14 cellular contexts compared by ENCODE assay signal in genomic region chr17:42586514-42587230, GRCh38. TPM values are rescaled to one million over a fixed set of nuclear protein-coding genes. Genes with fewer than 3 reads are reported as not detected.
DNase-seq lines count a peak whose midpoint lies in the region; ATAC-seq and TF ChIP-seq lines count a peak whose summit lies in the region.
"Had no signal": no experiment of that assay in that cellular context is flagged by ENCODE, and none has a peak within 500 bp of the region (broad histone marks: within the 10 kb centered on the region; RNA-seq: fewer than 3 reads in every experiment).

No MANE protein-coding gene starts in this region.

- ATAC-seq in GM18861 (IDR thresholded peaks at IDR 0.05; ENCODE audit: unreplicated experiment) (peak; percentile 60), lower lobe of right lung (no peak), omental fat pad (ENCODE audit: low FRiP score) (no peak)
- ATAC-seq: HCT116, mucosa of descending colon had no signal

- peak in 2 of 3 donors; percentile 34 to 49 for DNase-seq in Peyer's patch
- DNase-seq in lower lobe of right lung, result no peak
- no peak for DNase-seq in effector CD8-positive, alpha-beta T cell (lab: John Stamatoyannopoulos, UW)
- no peak for DNase-seq in AG08396 (ENCODE audit: low spot score)
- DNase-seq in A673 (ENCODE audit: low spot score), result no peak
- DNase-seq in omental fat pad (ENCODE audit: low spot score), result no peak
- DNase-seq: mucosa of descending colon, NCI-H2227 treated with DMSO at 0.1 percent for 48 hours, transverse colon had no signal

- CTCF ChIA-PET in A673 (lab: Charles Lee), result no interaction called here

- BruUV-seq in A673 (replicated peaks; lab: Mats Ljungman, UMichigan), result no TSS peak

- H3K9me3 ChIP-seq in Peyer's patch, result no peaks in the 10 kb centered on the region
- no peaks in the 10 kb centered on the region for H3K9me3 ChIP-seq in lower lobe of right lung
- H3K9me3 ChIP-seq in A673 (ENCODE audit: low read depth, low read length, poor library complexity, severe bottlenecking), result no peaks in the 10 kb centered on the region
- H3K9me3 ChIP-seq: breast epithelium, mucosa of descending colon, right atrium auricular region, transverse colon had no signal

- H3K27me3 ChIP-seq in Peyer's patch (no peaks in the 10 kb centered on the region), lower lobe of right lung (ENCODE audit: low read depth) (no peaks in the 10 kb centered on the region), A673 (replicated peaks; ENCODE audit: insufficient read depth, low read depth, low read length, poor library complexity) (no peaks in the 10 kb centered on the region)
- H3K27me3 ChIP-seq: breast epithelium, right atrium auricular region, transverse colon had no signal

- no peak overlapping the region for H3K4me3 ChIP-seq in Peyer's patch
- no peak overlapping the region for H3K4me3 ChIP-seq in lower lobe of right lung
- H3K4me3 ChIP-seq in A673 (ENCODE audit: low read depth, low read length, poor library complexity, severe bottlenecking), result no peak overlapping the region
- H3K4me3 ChIP-seq: breast epithelium, mucosa of descending colon, right atrium auricular region, transverse colon had no signal

- TF ChIP-seq POLR2A in Peyer's patch (IDR thresholded peaks at IDR 0.05), result no peak

- POLR2A ChIA-PET in A673 (lab: Charles Lee; ENCODE audit: low non-redundant PET), result no interaction called here

- peaks cover 0 to 95% (median 3%) of the 10 kb centered on the region in 3 donors for H3K36me3 ChIP-seq in Peyer's patch
- H3K36me3 ChIP-seq in lower lobe of right lung, result peaks cover 100% of the 10 kb centered on the region
- peaks cover 8% of the 10 kb centered on the region for H3K36me3 ChIP-seq in A673 (ENCODE audit: insufficient read depth, low read length, poor library complexity, severe bottlenecking)

- H3K27ac ChIP-seq in 22Rv1 (peak overlapping the region; percentile 64), Peyer's patch (peak overlapping the region in 1 of 4 donors; percentile 61), lower lobe of right lung (peak overlapping the region; percentile 18), A673 (ENCODE audit: low read depth, low read length, poor library complexity, severe bottlenecking) (no peak overlapping the region)
- H3K27ac ChIP-seq: right atrium auricular region, transverse colon had no signal

- intact Hi-C loops in lower lobe of right lung (cut with DNase I), result no loop called here
- intact Hi-C loops in A673 (cut with micrococcal nuclease; ENCODE audit: unreplicated experiment), result no loop called here

- peaks cover 0 to 11% (median 0%) of the 10 kb centered on the region in 4 donors for H3K4me1 ChIP-seq in Peyer's patch
- peaks cover 31% of the 10 kb centered on the region for H3K4me1 ChIP-seq in lower lobe of right lung
- no peaks in the 10 kb centered on the region for H3K4me1 ChIP-seq in A673 (ENCODE audit: insufficient read depth, low read length, poor library complexity, severe bottlenecking)
- H3K4me1 ChIP-seq: breast epithelium had no signal

- TF ChIP-seq CTCF in 22Rv1 (IDR thresholded peaks at IDR 0.05) (no peak), Peyer's patch (IDR thresholded peaks at IDR 0.05) (no peak), lower lobe of right lung (IDR thresholded peaks at IDR 0.05) (no peak), A673 (conservative IDR thresholded peaks at IDR 0.05; ENCODE audit: low read depth, low read length) (no peak), omental fat pad (IDR thresholded peaks at IDR 0.05) (no peak)

RNA-seq across cellular contexts. Expression of gene PSMC3IP, which starts 9.1 kb away (rescaled TPM):
- total RNA-seq in Peyer's patch (1 to 10 TPM in 2 of 4 donors, not detected in 2; 1.2 to 1.5 TPM), lower lobe of right lung (4.8 TPM), A673 (2021) (30.9 and 31.9 TPM in 2 replicates), omental fat pad (1 to 10 TPM; 1.7 to 4.7 (median 3.3) TPM)

RNA-seq across cellular contexts. Expression of gene MLX, which starts 19.8 kb away (rescaled TPM):
- total RNA-seq in Peyer's patch (100 to 1,000 TPM in 3 of 4 donors, 10 to 100 TPM in 1; 65.2 to 180 (median 133) TPM), lower lobe of right lung (70.5 TPM), A673 (2021) (32.8 and 33.7 TPM in 2 replicates), omental fat pad (10 to 100 TPM; 41.8 to 53.0 (median 50.3) TPM)

RNA-seq across cellular contexts. Expression of gene RETREG3, which starts 22.5 kb away (rescaled TPM):
- total RNA-seq in Peyer's patch (10 to 100 TPM; 31.4 to 66.6 (median 55.8) TPM), lower lobe of right lung (70.7 TPM), A673 (2021) (23.2 and 30.0 TPM in 2 replicates), omental fat pad (10 to 100 TPM; 37.0 to 70.3 (median 55.5) TPM)

RNA-seq across cellular contexts. Expression of gene TUBG1, which starts 22.8 kb away (rescaled TPM):
- total RNA-seq in Peyer's patch (10 to 100 TPM; 19.8 to 64.4 (median 37.9) TPM), lower lobe of right lung (30.3 TPM), A673 (2021) (85.8 and 87.4 TPM in 2 replicates), omental fat pad (10 to 100 TPM; 19.8 to 45.8 (median 27.1) TPM)

RNA-seq across cellular contexts. Expression of gene COASY, which starts 24.7 kb away (rescaled TPM):
- 10 to 100 TPM; 42.1 to 95.4 (median 80.2) TPM for total RNA-seq in Peyer's patch
- 65.8 TPM for total RNA-seq in lower lobe of right lung
- 71.5 and 78.2 TPM in 2 replicates for total RNA-seq in A673 (2021)
- 10 to 100 TPM; 21.8 to 33.5 (median 26.2) TPM for total RNA-seq in omental fat pad

Comparison
In these comparisons a context has a peak if more than half of its experiments do, and no peak if none do; other contexts are left out.
1. DNase-seq: peak in Peyer's patch (2 of 3); none in lower lobe of right lung (single experiment), effector CD8-positive, alpha-beta T cell (single experiment), AG08396 (single experiment), A673 (single experiment) and omental fat pad (single experiment).